1 cellular context compared by ENCODE assay signal in genomic region chr1:234874291-234875288, GRCh38.
A peak's percentile ranks its signal among the peaks of the same experiment; 100 is the strongest.
TF ChIP-seq lines count a peak whose summit lies in the region.

No MANE protein-coding gene starts in this region.

TF ChIP-seq in K562, 482 proteins besides CTCF, POLR2A, EP300 and RAD21 (continued from another document and continues in another):
- TF ChIP-seq ZNF609 (CRISPR knock-in tag; IDR thresholded peaks at IDR 0.05; ENCODE audit: borderline replicate concordance) (no peak), ATF3 (IDR thresholded peaks at IDR 0.05) (peak; percentile 78), ATF3 (CRISPR knock-in tag; conservative IDR thresholded peaks at IDR 0.05) (no peak), KHSRP (IDR thresholded peaks at IDR 0.05) (peak; percentile 7; the same call in 1 of the 2 replicates), ESRRB (CRISPR knock-in tag; IDR thresholded peaks at IDR 0.05; ENCODE audit: borderline replicate concordance) (no peak), SMARCA5 (IDR thresholded peaks at IDR 0.05) (no peak), TSHZ1 (CRISPR knock-in tag; IDR thresholded peaks at IDR 0.05) (0 out of 2 replicates have a peak, but pooled peaks have one; percentile 24), GTF2F1 (IDR thresholded peaks at IDR 0.05; ENCODE audit: low read depth, low read length) (0 out of 2 replicates have a peak, but pooled peaks have one; percentile 16), ZBTB5 (IDR thresholded peaks at IDR 0.05) (no peak), ZNF589 (CRISPR knock-in tag; IDR thresholded peaks at IDR 0.05; ENCODE audit: low read depth) (peak; percentile 89), FOXP1 (CRISPR knock-in tag; IDR thresholded peaks at IDR 0.05) (peak; percentile 86), VEZF1 (CRISPR knock-in tag; IDR thresholded peaks at IDR 0.05) (peak; percentile 62), TGIF2 (CRISPR knock-in tag; IDR thresholded peaks at IDR 0.05) (no peak), SMARCB1 (IDR thresholded peaks at IDR 0.05; ENCODE audit: insufficient read length, low read depth) (peak; percentile 72), ZNF197 (CRISPR knock-in tag; IDR thresholded peaks at IDR 0.05; ENCODE audit: low read depth) (peak; percentile 73; the same call in 1 of the 2 replicates), MCM5 (IDR thresholded peaks at IDR 0.05; ENCODE audit: low read depth) (no peak), TEAD2 (tag; IDR thresholded peaks at IDR 0.05) (peak; percentile 80), NR2C1 (IDR thresholded peaks at IDR 0.05) (peak; percentile 85), NR2C1 (tag; IDR thresholded peaks at IDR 0.05) (peak; percentile 93), ELF4 (CRISPR knock-in tag; IDR thresholded peaks at IDR 0.05) (peak; percentile 82), GABPB1 (CRISPR knock-in tag; IDR thresholded peaks at IDR 0.05) (no peak), SP1 (CRISPR knock-in tag; IDR thresholded peaks at IDR 0.05) (no peak; the same call in 1 of the 2 replicates), ZNF146 (CRISPR knock-in tag; IDR thresholded peaks at IDR 0.05; ENCODE audit: unreplicated experiment) (no peak), CBX3 (IDR thresholded peaks at IDR 0.05; ENCODE audit: borderline replicate concordance in 1 of 2, low read length in 2 of 2) (peak in 1 of 2 experiments; percentile 80; a peak in 2 of 3 replicates), ZNF395 (CRISPR knock-in tag; IDR thresholded peaks at IDR 0.05) (peak; percentile 98), HBP1 (CRISPR knock-in tag; IDR thresholded peaks at IDR 0.05) (peak; percentile 76; the same call in 1 of the 2 replicates), ZNF253 (CRISPR knock-in tag; conservative IDR thresholded peaks at IDR 0.05) (no peak), KLF16 (IDR thresholded peaks at IDR 0.05) (no peak), ZNF696 (CRISPR knock-in tag; conservative IDR thresholded peaks at IDR 0.05) (no peak), MBD2 (IDR thresholded peaks at IDR 0.05; ENCODE audit: borderline replicate concordance, low read depth) (no peak), ZNF639 (CRISPR knock-in tag; conservative IDR thresholded peaks at IDR 0.05 in 1 of 2, IDR thresholded peaks at IDR 0.05 in 1 of 2) (peak in 1 of 2 experiments; percentile 97; a peak in 2 of 4 replicates), ZBTB1 (CRISPR knock-in tag; IDR thresholded peaks at IDR 0.05; ENCODE audit: borderline replicate concordance, low read depth) (no peak), GABPA (tag; conservative IDR thresholded peaks at IDR 0.05; ENCODE audit: low read depth) (no peak; the same call in 1 of the 2 replicates), ZNF232 (CRISPR knock-in tag; IDR thresholded peaks at IDR 0.05) (no peak), ZBTB9 (CRISPR knock-in tag; IDR thresholded peaks at IDR 0.05) (peak; percentile 94), PCBP2 (IDR thresholded peaks at IDR 0.05; ENCODE audit: low read depth, low read length, poor library complexity, severe bottlenecking) (no peak), ZFP30 (CRISPR knock-in tag; IDR thresholded peaks at IDR 0.05; ENCODE audit: borderline replicate concordance) (no peak), KDM5B (IDR thresholded peaks at IDR 0.05; ENCODE audit: insufficient replicate concordance, low read depth, low read length) (no peak), BDP1 (IDR thresholded peaks at IDR 0.05; ENCODE audit: insufficient read depth, insufficient read length) (no peak), ZNF184 (CRISPR knock-in tag; IDR thresholded peaks at IDR 0.05) (no peak), YY1 (IDR thresholded peaks at IDR 0.05; ENCODE audit: borderline replicate concordance in 1 of 3, control insufficient read depth in 1 of 3, extremely low read depth in 1 of 3, insufficient read depth in 3 of 3, insufficient read length in 1 of 3, insufficient replicate concordance in 2 of 3, low read depth in 1 of 3, low read length in 2 of 3) (peak in 1 of 3 experiments; percentile 54), MIER1 (IDR thresholded peaks at IDR 0.05; ENCODE audit: low read depth) (0 out of 2 replicates have a peak, but pooled peaks have one; percentile 23), ETV5 (CRISPR knock-in tag; IDR thresholded peaks at IDR 0.05; ENCODE audit: low read depth) (peak; percentile 63; the same call in 1 of the 2 replicates), ZNF174 (CRISPR knock-in tag; IDR thresholded peaks at IDR 0.05) (no peak)
